In genomic region chr22:19974233-19974861, GRCh38 we compare ENCODE assay signal across 1 cellular context.
TF ChIP-seq lines count a peak whose summit lies in the region.

No MANE protein-coding gene starts in this region.

TF ChIP-seq in GM12878, 131 proteins besides CTCF, POLR2A, EP300 and RAD21 (continued from another document):
- no peak for TF ChIP-seq RFX5 (IDR thresholded peaks at IDR 0.05; ENCODE audit: low read depth, low read length)
- peak; percentile 15 for TF ChIP-seq SP1 (IDR thresholded peaks at IDR 0.05; ENCODE audit: low read depth, low read length)
